In genomic region chr12:51147309-51147708, GRCh38 we compare ENCODE assay signal across 25 cellular contexts.
"Had no signal": no experiment of that assay in that cellular context is flagged by ENCODE, and none has a peak within 500 bp of the region (broad histone marks: within the 10 kb centered on the region; RNA-seq: fewer than 3 reads in every experiment).

No MANE protein-coding gene starts in this region.

- H3K27me3 ChIP-seq: dorsolateral prefrontal cortex, gastrocnemius medialis, neural progenitor cell, right atrium auricular region, sigmoid colon, testis, tibial artery had no signal

- H3K27me3 Mint-ChIP-seq: memory B cell; naive thymus-derived CD4-positive, alpha-beta T cell; stimulated activated memory B cell treated with anti-CD40 and anti-IgM and Interleukin-4, amounts not matched to agents 10 μg/mL and 1 μg/mL and 100 μg/mL, for 72 hours; type B pancreatic cell had no signal

- H3K9me3 Mint-ChIP-seq: memory B cell; nephron; neural progenitor cell; stimulated activated memory B cell treated with anti-CD40 and anti-IgM and Interleukin-4, amounts not matched to agents 10 μg/mL and 1 μg/mL and 100 μg/mL, for 72 hours; type B pancreatic cell had no signal

- DNase-seq: dorsolateral prefrontal cortex; effector CD4-positive, alpha-beta T cell; foreskin fibroblast; gastrocnemius medialis; head of caudate nucleus; mucosa of descending colon; naive thymus-derived CD4-positive, alpha-beta T cell; sigmoid colon; stimulated activated CD4-positive, alpha-beta T cell treated with anti-CD3 and anti-CD28 coated beads, Interleukin-2, amount 100 ng/mL, for 24 hours; stimulated activated CD4-positive, alpha-beta T cell treated with anti-CD3 and anti-CD28 coated beads, Interleukin-4, amount 100 ng/mL, for 4 hours; stimulated activated naive CD8-positive, alpha-beta T cell treated with anti-CD3 and anti-CD28 coated beads, Interleukin-15, Interleukin-2, amounts not matched to agents 100 U/mL and 50 U/mL, for 24 hours; substantia nigra; testis; tibial artery had no signal

- H3K9ac ChIP-seq: neural progenitor cell had no signal

- H3K27ac Mint-ChIP-seq: memory B cell; mesothelial cell of epicardium; nephron; neural progenitor cell; stimulated activated memory B cell treated with anti-CD40 and anti-IgM and Interleukin-4, amounts not matched to agents 10 μg/mL and 1 μg/mL and 100 μg/mL, for 72 hours; type B pancreatic cell had no signal

- H3K4me1 Mint-ChIP-seq: mesothelial cell of epicardium, nephron had no signal

- H3K36me3 ChIP-seq: neural progenitor cell, prostate gland, right atrium auricular region, sigmoid colon, tibial artery had no signal

- H3K9me3 ChIP-seq: gastrocnemius medialis, mucosa of descending colon, prostate gland, right atrium auricular region, sigmoid colon, testis, tibial artery had no signal

- H3K4me1 ChIP-seq: gastrocnemius medialis, neural progenitor cell, prostate gland, right atrium auricular region, sigmoid colon, tibial artery had no signal

- H3K4me3 ChIP-seq: dorsolateral prefrontal cortex, gastrocnemius medialis, lung, mucosa of descending colon, neural progenitor cell, prostate gland, right atrium auricular region, sigmoid colon, testis, tibial artery had no signal

- ATAC-seq: esophagus mucosa; gastrocnemius medialis; mucosa of descending colon; naive thymus-derived CD4-positive, alpha-beta T cell; stimulated activated memory B cell treated with anti-CD40 and anti-IgM and Interleukin-4, amounts not matched to agents 10 μg/mL and 1 μg/mL and 100 μg/mL, for 72 hours; stimulated activated naive CD8-positive, alpha-beta T cell treated with anti-CD3 and anti-CD28 coated beads, Interleukin-15, Interleukin-2, amounts not matched to agents 100 U/mL and 50 U/mL, for 24 hours had no signal

- H3K4me3 Mint-ChIP-seq: memory B cell; mesothelial cell of epicardium; naive thymus-derived CD4-positive, alpha-beta T cell; nephron; neural progenitor cell; stimulated activated memory B cell treated with anti-CD40 and anti-IgM and Interleukin-4, amounts not matched to agents 10 μg/mL and 1 μg/mL and 100 μg/mL, for 72 hours; type B pancreatic cell had no signal

- H3K27ac ChIP-seq: dorsolateral prefrontal cortex, epithelial cell of prostate, gastrocnemius medialis, neural progenitor cell, prostate gland, right atrium auricular region, sigmoid colon, testis, tibial artery had no signal
